ENCODE assay signal across 8 cellular contexts in the genomic region with DNA sequence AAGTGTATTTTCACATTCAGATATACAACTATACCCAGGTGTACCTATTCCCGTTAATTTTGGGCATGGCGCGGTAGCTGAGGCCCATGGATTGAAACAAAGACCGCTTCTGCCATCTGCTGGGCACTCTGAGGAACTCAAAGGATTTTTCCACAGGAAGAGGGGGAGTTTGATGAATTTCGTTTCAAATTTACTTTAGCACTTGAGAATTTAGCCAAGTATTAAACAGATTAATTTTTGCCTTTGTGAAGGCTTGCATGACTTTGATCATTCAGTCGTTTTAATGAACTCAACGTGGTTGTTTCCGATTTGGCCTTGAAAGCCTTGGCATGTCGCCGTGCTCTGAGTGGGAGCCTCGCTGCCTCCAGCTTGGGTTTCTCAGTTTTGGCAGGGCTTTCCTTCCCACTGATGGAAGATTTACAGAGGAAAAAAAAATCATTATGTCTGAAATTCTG.
A peak's percentile ranks its signal among the peaks of the same experiment; 100 is the strongest.
DNase-seq lines count a peak whose midpoint lies in the region; FAIRE-seq lines count a peak whose summit lies in the region.

No MANE protein-coding gene starts in this region.

- peak; percentile 67 for FAIRE-seq in TTC549 (lab: Jason Lieb, UNC)

- DNase-seq in SKM-1 (lab: John Stamatoyannopoulos, UW; ENCODE audit: unreplicated experiment) (peak; percentile 4), SKM-1 treated with dmso at 0.1 percent for 144 hours (lab: John Stamatoyannopoulos, UW; ENCODE audit: unreplicated experiment) (no peak), NCI-H1048 (lab: John Stamatoyannopoulos, UW) (peak; percentile 3), cerebellum (ENCODE audit: low spot score) (peak; percentile 73), kidney glomerular epithelial cell (lab: John Stamatoyannopoulos, UW) (peak; percentile 59), 8988T (no peak)
- peak; percentile 28 for DNase-seq in stimulated activated CD4-positive, alpha-beta T cell treated with anti-CD3 and anti-CD28 coated beads, Interleukin-1b, Interleukin-23, amount 100 ng/mL, for 4 hours (ENCODE audit: low read depth in 2 of 2)

Comparison
In these comparisons a context has a peak if more than half of its experiments do, and no peak if none do; other contexts are left out.
1. DNase-seq: peak in SKM-1 (single experiment), NCI-H1048 (single experiment), cerebellum (single experiment), kidney glomerular epithelial cell (single experiment) and stimulated activated CD4-positive, alpha-beta T cell treated with anti-CD3 and anti-CD28 coated beads, Interleukin-1b, Interleukin-23, amount 100 ng/mL, for 4 hours (2 of 2); none in SKM-1 treated with dmso at 0.1 percent for 144 hours (single experiment) and 8988T (single experiment).